Comparison of ENCODE assay signal across 8 cellular contexts in the genomic region with DNA sequence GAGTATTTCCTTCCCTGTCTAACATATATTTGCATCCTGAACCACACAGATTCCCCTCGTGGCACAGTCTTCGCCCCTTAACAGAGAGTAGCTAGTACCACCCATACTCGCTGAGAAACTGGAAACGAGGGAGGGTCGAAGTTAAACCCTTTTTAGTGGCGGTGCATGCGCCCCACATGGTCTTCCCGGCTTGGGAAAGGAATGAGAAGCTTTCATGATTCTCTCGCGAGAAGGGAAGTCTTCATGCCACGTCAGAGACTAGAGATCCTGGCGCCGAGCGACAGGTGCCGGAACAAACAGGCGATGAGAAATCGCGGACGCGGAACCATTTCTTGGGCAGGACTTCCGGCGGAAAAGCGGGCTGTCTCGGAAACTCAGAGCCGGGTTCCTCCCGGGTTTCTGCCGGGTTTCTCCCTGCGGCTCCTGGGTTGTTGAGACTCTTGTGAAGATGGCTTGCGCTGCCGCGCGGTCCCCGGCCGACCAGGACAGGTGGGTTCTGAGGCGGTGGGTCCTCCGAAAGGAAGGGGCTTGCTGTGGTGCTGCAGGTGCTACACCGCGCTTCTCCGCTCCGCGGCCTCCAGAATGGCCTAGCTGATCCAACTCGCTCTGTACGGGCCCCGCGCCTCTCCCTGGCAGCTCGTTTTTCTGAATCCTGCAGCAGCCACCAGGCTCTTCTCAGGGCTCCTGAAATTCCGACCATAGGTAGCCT. TPM values are rescaled to one million over a fixed set of nuclear protein-coding genes. Genes with fewer than 3 reads are reported as not detected.
DNase-seq lines count a peak whose midpoint lies in the region; ATAC-seq lines count a peak whose summit lies in the region.

SRP19 (plus strand) TSS at position 359 of the 709 bp plus-strand sequence; CDS start at position 449, 90 bp downstream.

- H3K36me3 Mint-ChIP-seq in activated CD4-positive, alpha-beta T cell treated with anti-CD3 and anti-CD28 coated beads, Interleukin-2, amount 10 ng/mL, durations not matched to agents 7 days and 5 days (ENCODE audit: low read depth) = peaks cover 21% of the 10 kb centered on the region

- H3K4me1 Mint-ChIP-seq in activated CD4-positive, alpha-beta T cell treated with anti-CD3 and anti-CD28 coated beads, Interleukin-2, amount 10 ng/mL, durations not matched to agents 7 days and 5 days = peaks cover 40% of the 10 kb centered on the region

- peak within 1 kb of the TSS; percentile 90 to 98 (median 95) for H3K4me2 ChIP-seq in BLaER1 treated with 17β-estradiol and CSF1 and Interleukin-3, amounts not matched to agents 10 nM and 100 nM

- H3K9ac ChIP-seq in BLaER1 treated with 17β-estradiol and CSF1 and Interleukin-3, amounts not matched to agents 10 nM and 100 nM = peak within 1 kb of the TSS; percentile 83 to 95 (median 91)

- peak within 1 kb of the TSS; percentile 83 to 95 (median 87) for H3K27ac ChIP-seq in BLaER1 treated with 17β-estradiol and CSF1 and Interleukin-3, amounts not matched to agents 10 nM and 100 nM

- H3K9me3 ChIP-seq in BLaER1 treated with 17β-estradiol and CSF1 and Interleukin-3, amounts not matched to agents 10 nM and 100 nM (replicated peaks in 1 of 11) = peaks cover 0 to 7% (median 3%) of the 10 kb centered on the region in 11 experiments; a peak in 4 of 22 replicates

- POLR2A ChIA-PET in activated CD4-positive, alpha-beta T cell treated with anti-CD3 and anti-CD28 coated beads, Interleukin-2, amount 10 ng/mL, durations not matched to agents 7 days and 5 days (lab: Charles Lee) = interaction anchor here (0.9 kb wide), 2 partner anchors 22 to 115 kb away, joined by 3 to 5 read pairs; partner anchors contain the start of gene DCP2

- H3K9me3 Mint-ChIP-seq in activated CD4-positive, alpha-beta T cell treated with anti-CD3 and anti-CD28 coated beads, Interleukin-2, amount 10 ng/mL, durations not matched to agents 7 days and 5 days = peaks cover 2% of the 10 kb centered on the region

- H3K4me1 ChIP-seq in BLaER1 treated with 17β-estradiol and CSF1 and Interleukin-3, amounts not matched to agents 10 nM and 100 nM = peaks cover 24 to 30% (median 26%) of the 10 kb centered on the region in 10 experiments

- CTCF ChIA-PET in activated CD4-positive, alpha-beta T cell treated with anti-CD3 and anti-CD28 coated beads, Interleukin-2, amount 10 ng/mL, durations not matched to agents 7 days and 5 days (lab: Charles Lee) = interaction anchor here (0.5 to 3.9 kb wide), 12 partner anchors 8 to 126 kb away, joined by 3 to 19 read pairs (median 3); partner anchors contain the start of gene REEP5

- peak; percentile 98 for ATAC-seq in GM19328 (IDR thresholded peaks at IDR 0.05; ENCODE audit: unreplicated experiment)
- peak; percentile 97 for ATAC-seq in HG03520 (IDR thresholded peaks at IDR 0.05; ENCODE audit: unreplicated experiment)

- peaks cover 13% of the 10 kb centered on the region for H3K27me3 Mint-ChIP-seq in activated CD4-positive, alpha-beta T cell treated with anti-CD3 and anti-CD28 coated beads, Interleukin-2, amount 10 ng/mL, durations not matched to agents 7 days and 5 days

- peak within 1 kb of the TSS; percentile 97 for H3K27ac Mint-ChIP-seq in activated CD4-positive, alpha-beta T cell treated with anti-CD3 and anti-CD28 coated beads, Interleukin-2, amount 10 ng/mL, durations not matched to agents 7 days and 5 days

- H3K4me3 Mint-ChIP-seq in activated CD4-positive, alpha-beta T cell treated with anti-CD3 and anti-CD28 coated beads, Interleukin-2, amount 10 ng/mL, durations not matched to agents 7 days and 5 days = peak within 1 kb of the TSS; percentile 98

- no peaks in the 10 kb centered on the region for H3K27me3 ChIP-seq in BLaER1 treated with 17β-estradiol and CSF1 and Interleukin-3, amounts not matched to agents 10 nM and 100 nM

- H3K36me3 ChIP-seq in BLaER1 treated with 17β-estradiol and CSF1 and Interleukin-3, amounts not matched to agents 10 nM and 100 nM = peaks cover 33 to 40% (median 39%) of the 10 kb centered on the region in 11 experiments

- H4K20me1 ChIP-seq in BLaER1 treated with 17β-estradiol and CSF1 and Interleukin-3, amounts not matched to agents 10 nM and 100 nM = peaks cover 9 to 34% (median 23%) of the 10 kb centered on the region in 11 experiments; a peak in 16 of 22 replicates

- H3K4me3 ChIP-seq in BLaER1 treated with 17β-estradiol and CSF1 and Interleukin-3, amounts not matched to agents 10 nM and 100 nM = peak within 1 kb of the TSS; percentile 80 to 100 (median 88)

- DNase-seq in NCI-H69 (lab: John Stamatoyannopoulos, UW) (peak; percentile 99), dedifferentiated amniotic fluid mesenchymal stem cell (ENCODE audit: extremely low spot score) (peak; percentile 99), left kidney (ENCODE audit: low read depth, low spot score) (peak; percentile 99)
- peak; percentile 95 for DNase-seq in activated CD4-positive, alpha-beta T cell treated with anti-CD3 and anti-CD28 coated beads, Interleukin-2, amount 10 ng/mL, durations not matched to agents 7 days and 5 days
- peak; percentile 89 to 91 for DNase-seq in stimulated activated CD4-positive, alpha-beta T cell treated with anti-CD3 and anti-CD28 coated beads, Interleukin-2, amount 100 ng/mL, for 24 hours

RNA-seq across cellular contexts. Expression of gene SRP19, which starts in this region (rescaled TPM):
- 10 to 100 TPM; 51.9 to 64.3 TPM for total RNA-seq in activated CD4-positive, alpha-beta T cell treated with anti-CD3 and anti-CD28 coated beads, Interleukin-2, amount 10 ng/mL, durations not matched to agents 7 days and 5 days

Comparison
In these comparisons a context has a peak if more than half of its experiments do, and no peak if none do; other contexts are left out.
1. Peak in every context shown above with its lines: DNase-seq, ATAC-seq, H3K4me3 ChIP-seq and H3K27ac ChIP-seq.